In the genomic region with DNA sequence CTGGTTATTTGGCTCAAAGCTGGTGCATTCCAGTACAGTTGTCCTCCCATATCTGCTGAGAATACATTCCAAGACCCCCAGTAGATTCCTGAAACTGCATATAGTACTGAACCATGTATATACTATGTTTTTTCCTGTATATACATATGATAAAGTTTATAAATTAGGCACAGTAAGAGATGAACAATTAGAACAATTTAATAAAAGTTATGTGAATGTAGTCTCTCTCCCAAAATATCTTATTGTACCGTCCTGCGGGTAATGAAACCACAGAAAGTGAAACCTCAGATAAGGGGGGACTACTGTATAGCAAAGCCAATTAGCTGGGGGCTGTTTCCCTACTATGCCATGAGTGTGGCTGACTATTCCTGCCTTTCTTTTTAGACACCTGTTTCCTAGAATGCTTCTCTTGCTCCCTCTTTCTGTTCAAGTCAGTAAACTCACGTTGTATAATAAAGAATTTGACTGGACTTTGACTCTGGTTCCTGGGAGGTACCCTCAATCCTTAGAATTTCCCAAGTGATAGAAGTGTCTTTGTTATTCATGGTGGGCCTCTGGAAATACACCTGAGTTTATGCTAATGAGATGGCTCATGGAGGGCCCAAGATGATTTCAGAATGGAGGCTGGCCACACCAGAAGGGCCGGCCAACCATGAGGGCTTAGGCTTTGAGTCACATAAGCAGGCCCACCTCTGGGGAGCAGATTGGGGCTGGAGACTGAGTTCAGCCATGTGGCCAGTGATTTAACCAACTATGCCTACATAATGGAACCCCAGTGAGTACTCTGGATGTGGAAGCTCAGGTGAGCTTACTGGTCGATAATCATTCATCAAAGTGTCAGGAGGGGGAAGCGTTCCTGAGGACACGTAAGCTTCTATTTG, we compare ENCODE assay signal across 8 cellular contexts. TPM values are rescaled to one million over a fixed set of nuclear protein-coding genes. Genes with fewer than 3 reads are reported as not detected.
DNase-seq lines count a peak whose midpoint lies in the region; FAIRE-seq and TF ChIP-seq lines count a peak whose summit lies in the region.

No MANE protein-coding gene starts in this region.

- H3K27ac ChIP-seq in duodenal mucosa (ENCODE audit: low read depth, low read length) (peak overlapping the region; percentile 62), neutrophil (peak overlapping the region; percentile 81)

- H3K27me3 ChIP-seq in MG63 (no peaks in the 10 kb centered on the region), duodenal mucosa (ENCODE audit: control insufficient read depth in 1 of 2, insufficient read depth in 2 of 2, low read length in 2 of 2) (no peaks in the 10 kb centered on the region), neutrophil (no peaks in the 10 kb centered on the region)

- H3K9me3 ChIP-seq in MG63 (no peaks in the 10 kb centered on the region), duodenal mucosa (ENCODE audit: control insufficient read depth in 1 of 2, low read length in 2 of 2) (no peaks in the 10 kb centered on the region), neutrophil (no peaks in the 10 kb centered on the region)

- H3K4me3 ChIP-seq in MG63, result peak overlapping the region; percentile 71
- H3K4me3 ChIP-seq in duodenal mucosa (ENCODE audit: low read depth in 1 of 2, low read length in 2 of 2), result peak overlapping the region; percentile 95 to 97
- peak overlapping the region; percentile 73 to 75 for H3K4me3 ChIP-seq in neutrophil (ENCODE audit: low read depth in 1 of 2, low read length in 1 of 2)

- no peak for DNase-seq in GM12891 (ENCODE audit: insufficient read length, low spot score)
- DNase-seq in MG63, result no peak
- DNase-seq in GM19240 (ENCODE audit: insufficient read length, low spot score), result no peak
- no peak for DNase-seq in NCI-H510A treated with DMSO at 0.1 percent for 48 hours (lab: John Stamatoyannopoulos, UW)
- no peak for DNase-seq in pons (ENCODE audit: low spot score)
- no peak for DNase-seq in Kasumi-1 (lab: John Stamatoyannopoulos, UW)

- H3K36me3 ChIP-seq in MG63 (peaks cover 5% of the 10 kb centered on the region; the same call in 1 of the 2 replicates), duodenal mucosa (ENCODE audit: control insufficient read depth in 1 of 2, insufficient read depth in 2 of 2, low read length in 2 of 2) (peaks cover 0 to 4% of the 10 kb centered on the region in 2 donors), neutrophil (peaks cover 11% of the 10 kb centered on the region)

- no peak for FAIRE-seq in GM12891 (lab: Jason Lieb, UNC)

- TF ChIP-seq POLR2A in GM12891 (IDR thresholded peaks at IDR 0.05; ENCODE audit: low read depth, low read length), result peak; percentile 60; the same call in 1 of the 2 replicates

- TF ChIP-seq CTCF in neutrophil (IDR thresholded peaks at IDR 0.05), result no peak

- peaks cover 10 to 11% of the 10 kb centered on the region in 2 donors for H3K4me1 ChIP-seq in duodenal mucosa (ENCODE audit: control insufficient read depth in 1 of 2, insufficient read depth in 2 of 2, low read length in 2 of 2)
- H3K4me1 ChIP-seq in neutrophil (ENCODE audit: control insufficient read depth in 1 of 2, insufficient read depth in 1 of 2, low read depth in 1 of 2, low read length in 1 of 2), result peaks cover 18 to 33% of the 10 kb centered on the region in 2 experiments

- H3K9ac ChIP-seq in duodenal mucosa (ENCODE audit: low read depth in 1 of 2, low read length in 2 of 2), result peak overlapping the region; percentile 39 to 81

TF ChIP-seq in GM12891, 5 proteins besides CTCF, POLR2A, EP300 and RAD21:
- TF ChIP-seq SPI1 (IDR thresholded peaks at IDR 0.05; ENCODE audit: low read depth, low read length), result no peak
- TF ChIP-seq POLR2AphosphoS5 (IDR thresholded peaks at IDR 0.05; ENCODE audit: low read depth, low read length), result no peak
- no peak for TF ChIP-seq TAF1 (IDR thresholded peaks at IDR 0.05; ENCODE audit: low read depth, low read length)
- no peak for TF ChIP-seq PAX5 (IDR thresholded peaks at IDR 0.05; ENCODE audit: insufficient read depth, low read length, severe bottlenecking)
- no peak for TF ChIP-seq POU2F2 (IDR thresholded peaks at IDR 0.05; ENCODE audit: low read depth, low read length)

RNA-seq across cellular contexts. Expression of a gene that starts 0.7 kb away (rescaled TPM):
- 7.6 TPM for polyA plus RNA-seq in GM12891 (2012; ENCODE audit: low read depth, missing spikeins)
- total RNA-seq in MG63 (2014; rRNA removed; shearing (Covaris generic); ENCODE audit: low replicate concordance), result 6.2 and 11.1 TPM in 2 replicates

RNA-seq across cellular contexts. Expression of a gene that starts 37.5 kb away (rescaled TPM):
- polyA plus RNA-seq in GM12891 (2012; ENCODE audit: low read depth, missing spikeins), result 51.6 TPM
- 142 and 179 TPM in 2 replicates for total RNA-seq in MG63 (2014; rRNA removed; shearing (Covaris generic); ENCODE audit: low replicate concordance)
